6 cellular contexts compared by ENCODE assay signal in genomic region chr6:33428891-33429744, GRCh38. TPM values are rescaled to one million over a fixed set of nuclear protein-coding genes. Genes with fewer than 3 reads are reported as not detected.
A peak's percentile ranks its signal among the peaks of the same experiment; 100 is the strongest.
DNase-seq lines count a peak whose midpoint lies in the region; TF ChIP-seq lines count a peak whose summit lies in the region.

No MANE protein-coding gene starts in this region.

- H3K27ac ChIP-seq in subcutaneous abdominal adipose tissue (ENCODE audit: low read depth, low read length): peak overlapping the region; percentile 30

- peaks cover 72% of the 10 kb centered on the region for H3K4me1 Mint-ChIP-seq in activated CD4-positive, alpha-beta T cell treated with anti-CD3 and anti-CD28 coated beads, Interleukin-2, amount 10 ng/mL, durations not matched to agents 24 days and 14 days

- no peak for TF ChIP-seq CTCF in epithelial cell of esophagus (IDR thresholded peaks at IDR 0.05; ENCODE audit: insufficient read depth, low read depth, low read length, missing control alignments)

- peak overlapping the region; percentile 92 for H3K27ac Mint-ChIP-seq in activated CD4-positive, alpha-beta T cell treated with anti-CD3 and anti-CD28 coated beads, Interleukin-2, amount 10 ng/mL, durations not matched to agents 24 days and 14 days

- intact Hi-C loops in activated CD4-positive, alpha-beta T cell treated with anti-CD3 and anti-CD28 coated beads, Interleukin-2, amount 10 ng/mL, durations not matched to agents 24 days and 14 days (cut with micrococcal nuclease): loop anchor here (5.0 kb wide), 1 partner anchor 132 kb away; the partner anchor contains the start of gene RGL2

- peak overlapping the region; percentile 53 for H3K4me3 ChIP-seq in epithelial cell of esophagus (ENCODE audit: low read length)
- peak overlapping the region in 1 of 5 donors; percentile 53 for H3K4me3 ChIP-seq in subcutaneous abdominal adipose tissue (ENCODE audit: low read depth in 1 of 5, low read length in 5 of 5)

- peaks cover 29% of the 10 kb centered on the region for H3K36me3 Mint-ChIP-seq in activated CD4-positive, alpha-beta T cell treated with anti-CD3 and anti-CD28 coated beads, Interleukin-2, amount 10 ng/mL, durations not matched to agents 24 days and 14 days (ENCODE audit: low read depth)

- peak overlapping the region; percentile 90 for H3K4me3 Mint-ChIP-seq in activated CD4-positive, alpha-beta T cell treated with anti-CD3 and anti-CD28 coated beads, Interleukin-2, amount 10 ng/mL, durations not matched to agents 24 days and 14 days

- peaks cover 0 to 5% (median 2%) of the 10 kb centered on the region in 5 donors for H3K36me3 ChIP-seq in subcutaneous abdominal adipose tissue (ENCODE audit: control insufficient read depth in 5 of 5, insufficient read depth in 5 of 5, low read length in 5 of 5)

- no peaks in the 10 kb centered on the region for H3K27me3 Mint-ChIP-seq in activated CD4-positive, alpha-beta T cell treated with anti-CD3 and anti-CD28 coated beads, Interleukin-2, amount 10 ng/mL, durations not matched to agents 24 days and 14 days

- H3K4me1 ChIP-seq in subcutaneous abdominal adipose tissue (ENCODE audit: control insufficient read depth in 5 of 5, insufficient read depth in 5 of 5, low read length in 5 of 5): peaks cover 11 to 66% (median 47%) of the 10 kb centered on the region in 5 donors

- H3K27me3 ChIP-seq in subcutaneous abdominal adipose tissue (ENCODE audit: control insufficient read depth in 5 of 5, insufficient read depth in 4 of 5, low read length in 5 of 5): peaks cover 0 to 4% (median 0%) of the 10 kb centered on the region in 5 donors

- peak overlapping the region in 1 of 5 donors; percentile 59 for H3K9ac ChIP-seq in subcutaneous abdominal adipose tissue (ENCODE audit: low read length in 5 of 5)

- no peaks in the 10 kb centered on the region for H3K9me3 ChIP-seq in subcutaneous abdominal adipose tissue (ENCODE audit: control insufficient read depth in 5 of 5, low read length in 5 of 5)

- DNase-seq in activated CD4-positive, alpha-beta T cell treated with anti-CD3 and anti-CD28 coated beads, Interleukin-2, amount 10 ng/mL, durations not matched to agents 24 days and 14 days: peak; percentile 60
- no peak for DNase-seq in activated CD4-positive, alpha-beta T cell treated with anti-CD3 and anti-CD28 coated beads, Interleukin-2, amount 50 U/mL, for 1 hour
- DNase-seq in epithelial cell of esophagus (ENCODE audit: low read depth) (no peak), mesenteric fat pad (ENCODE audit: low spot score) (no peak)
- no peak for DNase-seq in stimulated activated CD4-positive, alpha-beta T cell treated with anti-CD3 and anti-CD28 coated beads, Interleukin-15, amount 100 ng/mL, for 24 hours

- H3K9me3 Mint-ChIP-seq in activated CD4-positive, alpha-beta T cell treated with anti-CD3 and anti-CD28 coated beads, Interleukin-2, amount 10 ng/mL, durations not matched to agents 24 days and 14 days: no peaks in the 10 kb centered on the region

RNA-seq across cellular contexts. Expression of gene SYNGAP1, which starts 9.3 kb away (rescaled TPM):
- 41.5 and 44.6 TPM in 2 replicates for total RNA-seq in activated CD4-positive, alpha-beta T cell treated with anti-CD3 and anti-CD28 coated beads, Interleukin-2, amount 10 ng/mL, durations not matched to agents 24 days and 14 days
- total RNA-seq in mesenteric fat pad: 14.1 TPM

RNA-seq across cellular contexts. Expression of gene CUTA, which starts 11.2 kb away (rescaled TPM):
- total RNA-seq in activated CD4-positive, alpha-beta T cell treated with anti-CD3 and anti-CD28 coated beads, Interleukin-2, amount 10 ng/mL, durations not matched to agents 24 days and 14 days: 120 and 124 TPM in 2 replicates
- total RNA-seq in mesenteric fat pad: 103 TPM

RNA-seq across cellular contexts. Expression of gene PHF1, which starts 18.3 kb away (rescaled TPM):
- 29.5 and 33.6 TPM in 2 replicates for total RNA-seq in activated CD4-positive, alpha-beta T cell treated with anti-CD3 and anti-CD28 coated beads, Interleukin-2, amount 10 ng/mL, durations not matched to agents 24 days and 14 days
- total RNA-seq in mesenteric fat pad: 42.5 TPM

RNA-seq across cellular contexts. Expression of gene ZBTB9, which starts 25.3 kb away (rescaled TPM):
- 14.2 and 14.5 TPM in 2 replicates for total RNA-seq in activated CD4-positive, alpha-beta T cell treated with anti-CD3 and anti-CD28 coated beads, Interleukin-2, amount 10 ng/mL, durations not matched to agents 24 days and 14 days
- total RNA-seq in mesenteric fat pad: 4.6 TPM

RNA-seq across cellular contexts. Expression of gene KIFC1, which starts 37.5 kb away (rescaled TPM):
- 64.9 and 66.5 TPM in 2 replicates for total RNA-seq in activated CD4-positive, alpha-beta T cell treated with anti-CD3 and anti-CD28 coated beads, Interleukin-2, amount 10 ng/mL, durations not matched to agents 24 days and 14 days
- 0.19 TPM for total RNA-seq in mesenteric fat pad
